ENCODE assay signal across 19 cellular contexts in the genomic region with DNA sequence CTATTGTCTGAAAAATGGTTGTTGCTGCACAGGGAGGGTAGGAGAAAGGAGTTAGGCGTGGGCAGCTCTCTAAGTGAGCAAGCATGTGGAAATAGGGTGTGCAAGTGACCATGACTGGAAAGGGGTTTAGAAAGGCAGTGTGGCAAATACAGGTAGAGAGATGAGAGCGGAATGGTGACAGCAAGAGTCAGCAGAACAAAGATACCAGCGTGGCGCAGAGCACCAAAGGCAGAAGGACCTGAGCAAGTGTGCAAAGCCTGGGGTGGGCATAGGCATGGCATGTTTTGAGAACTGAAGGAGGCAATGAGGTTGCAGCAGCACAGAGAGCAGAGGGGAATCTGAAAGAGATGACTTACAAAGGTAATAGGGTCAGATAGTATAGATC. TPM values are rescaled to one million over a fixed set of nuclear protein-coding genes. Genes with fewer than 3 reads are reported as not detected.
A peak's percentile ranks its signal among the peaks of the same experiment; 100 is the strongest.
DNase-seq lines count a peak whose midpoint lies in the region; ATAC-seq, FAIRE-seq and TF ChIP-seq lines count a peak whose summit lies in the region.
"Had no signal": no experiment of that assay in that cellular context is flagged by ENCODE, and none has a peak within 500 bp of the region (broad histone marks: within the 10 kb centered on the region; RNA-seq: fewer than 3 reads in every experiment).

No MANE protein-coding gene starts in this region.

- H3K9me3 Mint-ChIP-seq in WTC11 (peaks cover 19% of the 10 kb centered on the region), type B pancreatic cell (peaks cover 9% of the 10 kb centered on the region)

- CTCF ChIA-PET in WTC11 (lab: Charles Lee) = no interaction called here

- TF ChIP-seq CTCF in WTC11 (IDR thresholded peaks at IDR 0.05) (no peak), type B pancreatic cell (conservative IDR thresholded peaks at IDR 0.05) (no peak)

- H3K4me1 Mint-ChIP-seq in WTC11 = peaks cover 18% of the 10 kb centered on the region
- H3K4me1 Mint-ChIP-seq in type B pancreatic cell (ENCODE audit: unreplicated experiment) = peaks cover 5% of the 10 kb centered on the region
- H3K4me1 Mint-ChIP-seq: CD4-positive, CD25-positive, alpha-beta regulatory T cell; CD8-positive, alpha-beta memory T cell; IgD-negative memory B cell had no signal

- H3K27me3 Mint-ChIP-seq in WTC11 (ENCODE audit: low read depth) = no peaks in the 10 kb centered on the region
- no peaks in the 10 kb centered on the region for H3K27me3 Mint-ChIP-seq in type B pancreatic cell
- H3K27me3 Mint-ChIP-seq: CD4-positive, CD25-positive, alpha-beta regulatory T cell; IgD-negative memory B cell had no signal

- ATAC-seq in WTC11 = no peak

- H3K4me3 Mint-ChIP-seq in WTC11 (no peak overlapping the region), type B pancreatic cell (no peak overlapping the region)
- H3K4me3 Mint-ChIP-seq: CD4-positive, CD25-positive, alpha-beta regulatory T cell; CD8-positive, alpha-beta memory T cell; IgD-negative memory B cell had no signal

- no peak overlapping the region for H3K14ac ChIP-seq in mesenchymal stem cell (ENCODE audit: low read length in 2 of 2)

- H2BK5ac ChIP-seq in mesenchymal stem cell (ENCODE audit: low read depth, low read length, poor library complexity, severe bottlenecking) = no peak overlapping the region

- H2BK12ac ChIP-seq in mesenchymal stem cell (ENCODE audit: low read length in 2 of 2) = no peak overlapping the region

- H3K4me2 ChIP-seq in mesenchymal stem cell (ENCODE audit: low read length, poor library complexity, severe bottlenecking) = no peak overlapping the region

- H3K4me3 ChIP-seq in mesenchymal stem cell (ENCODE audit: insufficient read depth in 1 of 2, low read depth in 1 of 2, low read length in 2 of 2) (no peak overlapping the region), SJCRH30 (no peak overlapping the region)
- H3K4me3 ChIP-seq: GM23248, HAP-1 had no signal

- no peak overlapping the region for H3K4ac ChIP-seq in mesenchymal stem cell (ENCODE audit: low read depth in 1 of 2, low read length in 2 of 2)

- peaks cover 12 to 14% of the 10 kb centered on the region in 2 experiments for H3K36me3 ChIP-seq in mesenchymal stem cell (ENCODE audit: control insufficient read depth in 1 of 2, insufficient read depth in 2 of 2, low read depth in 1 of 2, low read length in 2 of 2)
- H3K36me3 ChIP-seq in SJCRH30 = peaks cover 45% of the 10 kb centered on the region
- H3K36me3 ChIP-seq: BE2C, HAP-1 had no signal

- H3K9me3 ChIP-seq in mesenchymal stem cell (ENCODE audit: control insufficient read depth, low read length) (peaks cover 10% of the 10 kb centered on the region), SJCRH30 (replicated peaks) (0 out of 2 replicates have a peak, but pooled peaks cover 9% of the 10 kb centered on the region)
- H3K9me3 ChIP-seq: BE2C, HAP-1 had no signal

- H3K27ac ChIP-seq in mesenchymal stem cell (ENCODE audit: low read length, poor library complexity, severe bottlenecking) (no peak overlapping the region), SJCRH30 (no peak overlapping the region)
- H3K27ac ChIP-seq: GM23248 had no signal

- H3K79me1 ChIP-seq in mesenchymal stem cell (replicated peaks; ENCODE audit: low read length, poor library complexity, severe bottlenecking) = peaks cover 5% of the 10 kb centered on the region

- H3K18ac ChIP-seq in mesenchymal stem cell (ENCODE audit: low read depth in 1 of 2, low read length in 2 of 2) = peak overlapping the region in 1 of 2 experiments; percentile 11

- H3K4me1 ChIP-seq in mesenchymal stem cell (ENCODE audit: control insufficient read depth, insufficient read depth, low read depth, low read length) (peaks cover 18% of the 10 kb centered on the region), SJCRH30 (peaks cover 7% of the 10 kb centered on the region; the same call in 1 of the 2 replicates)
- H3K4me1 ChIP-seq: BE2C, HAP-1 had no signal

- H3K27me3 ChIP-seq in mesenchymal stem cell (ENCODE audit: control insufficient read depth in 1 of 2, insufficient read depth in 1 of 2, low read length in 2 of 2) = no peaks in the 10 kb centered on the region
- H3K27me3 ChIP-seq in SJCRH30 = no peaks in the 10 kb centered on the region
- H3K27me3 ChIP-seq: BE2C had no signal

- H2AFZ ChIP-seq in mesenchymal stem cell (ENCODE audit: low read depth, low read length) = no peak overlapping the region
- H2AFZ ChIP-seq: GM23248 had no signal

- H4K91ac ChIP-seq in mesenchymal stem cell (ENCODE audit: low read length) = peak overlapping the region; percentile 82

- H3K23ac ChIP-seq in mesenchymal stem cell (ENCODE audit: low read length in 2 of 2) = no peak overlapping the region

- peak; percentile 40 for FAIRE-seq in HTR-8/SVneo (lab: Jason Lieb, UNC)
- FAIRE-seq: G401.6, GM12891, GM19239, HepG2 had no signal

- no peak overlapping the region for H3K9ac ChIP-seq in mesenchymal stem cell (ENCODE audit: low read length)
- H3K9ac ChIP-seq: GM23248 had no signal

- H3K36me3 Mint-ChIP-seq in WTC11 (peaks cover 24% of the 10 kb centered on the region), type B pancreatic cell (peaks cover 43% of the 10 kb centered on the region)
- H3K36me3 Mint-ChIP-seq: CD4-positive, CD25-positive, alpha-beta regulatory T cell; CD8-positive, alpha-beta memory T cell; IgD-negative memory B cell had no signal

- no peak overlapping the region for H2BK15ac ChIP-seq in mesenchymal stem cell (ENCODE audit: low read depth, poor library complexity, severe bottlenecking)

- peak overlapping the region; percentile 4 for H4K8ac ChIP-seq in mesenchymal stem cell (ENCODE audit: low read length)

- no peak for DNase-seq in HTR-8/SVneo (ENCODE audit: insufficient read length, low spot score)
- no peak for DNase-seq in WTC11 (ENCODE audit: low spot score)
- no peak for DNase-seq in mesenchymal stem cell
- DNase-seq in type B pancreatic cell (ENCODE audit: extremely low spot score, unreplicated experiment) = no peak
- DNase-seq in retina = no peak
- no peak for DNase-seq in SJCRH30
- DNase-seq in NCI-H526 treated with DMSO at 0.1 percent for 48 hours (lab: John Stamatoyannopoulos, UW) = no peak
- DNase-seq: BE2C; C1 segment of cervical spinal cord; CD4-positive, CD25-positive, alpha-beta regulatory T cell; CD8-positive, alpha-beta memory T cell; COR-L47; GM23248 had no signal

- H3K27ac Mint-ChIP-seq in WTC11 (peak overlapping the region; percentile 4; the same call in 1 of the 2 replicates), type B pancreatic cell (peak overlapping the region; percentile 9)
- H3K27ac Mint-ChIP-seq: CD4-positive, CD25-positive, alpha-beta regulatory T cell; IgD-negative memory B cell had no signal

- POLR2A ChIA-PET in WTC11 (lab: Charles Lee) = interaction anchor here (0.5 to 1.0 kb wide), 2 partner anchors 36 to 139 kb away, joined by 3 read pairs; no protein-coding TSS in a partner anchor

- no peak overlapping the region for H2BK120ac ChIP-seq in mesenchymal stem cell (ENCODE audit: low read depth, low read length)

- H2AK5ac ChIP-seq in mesenchymal stem cell (ENCODE audit: low read length, severe bottlenecking) = peak overlapping the region; percentile 18

- WGBS in mesenchymal stem cell = 96% methylated on average over 4 of the region's 4 CpGs

TF ChIP-seq in WTC11, 78 proteins besides CTCF, POLR2A, EP300 and RAD21 (continues in another document):
- TF ChIP-seq, protein P1, sequence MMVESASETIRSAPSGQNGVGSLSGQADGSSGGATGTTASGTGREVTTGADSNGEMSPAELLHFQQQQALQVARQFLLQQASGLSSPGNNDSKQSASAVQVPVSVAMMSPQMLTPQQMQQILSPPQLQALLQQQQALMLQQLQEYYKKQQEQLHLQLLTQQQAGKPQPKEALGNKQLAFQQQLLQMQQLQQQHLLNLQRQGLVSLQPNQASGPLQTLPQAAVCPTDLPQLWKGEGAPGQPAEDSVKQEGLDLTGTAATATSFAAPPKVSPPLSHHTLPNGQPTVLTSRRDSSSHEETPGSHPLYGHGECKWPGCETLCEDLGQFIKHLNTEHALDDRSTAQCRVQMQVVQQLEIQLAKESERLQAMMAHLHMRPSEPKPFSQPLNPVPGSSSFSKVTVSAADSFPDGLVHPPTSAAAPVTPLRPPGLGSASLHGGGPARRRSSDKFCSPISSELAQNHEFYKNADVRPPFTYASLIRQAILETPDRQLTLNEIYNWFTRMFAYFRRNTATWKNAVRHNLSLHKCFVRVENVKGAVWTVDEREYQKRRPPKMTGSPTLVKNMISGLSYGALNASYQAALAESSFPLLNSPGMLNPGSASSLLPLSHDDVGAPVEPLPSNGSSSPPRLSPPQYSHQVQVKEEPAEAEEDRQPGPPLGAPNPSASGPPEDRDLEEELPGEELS (CRISPR knock-in tag; IDR thresholded peaks at IDR 0.05) = no peak
- TF ChIP-seq FOXP1 (CRISPR knock-in tag; IDR thresholded peaks at IDR 0.05; ENCODE audit: borderline replicate concordance) (no peak), ZNF396 (CRISPR knock-in tag; IDR thresholded peaks at IDR 0.05; ENCODE audit: borderline replicate concordance) (no peak), NFATC4 (CRISPR knock-in tag; IDR thresholded peaks at IDR 0.05) (no peak), NFE2L1 (CRISPR knock-in tag; IDR thresholded peaks at IDR 0.05) (no peak), NFYB (CRISPR knock-in tag; conservative IDR thresholded peaks at IDR 0.05; ENCODE audit: low read depth) (no peak), MXD4 (CRISPR knock-in tag; IDR thresholded peaks at IDR 0.05; ENCODE audit: borderline replicate concordance) (no peak), MYBL2 (CRISPR knock-in tag; IDR thresholded peaks at IDR 0.05) (no peak), RELA (CRISPR knock-in tag; IDR thresholded peaks at IDR 0.05; ENCODE audit: borderline replicate concordance) (no peak)
- TF ChIP-seq, protein P2, sequence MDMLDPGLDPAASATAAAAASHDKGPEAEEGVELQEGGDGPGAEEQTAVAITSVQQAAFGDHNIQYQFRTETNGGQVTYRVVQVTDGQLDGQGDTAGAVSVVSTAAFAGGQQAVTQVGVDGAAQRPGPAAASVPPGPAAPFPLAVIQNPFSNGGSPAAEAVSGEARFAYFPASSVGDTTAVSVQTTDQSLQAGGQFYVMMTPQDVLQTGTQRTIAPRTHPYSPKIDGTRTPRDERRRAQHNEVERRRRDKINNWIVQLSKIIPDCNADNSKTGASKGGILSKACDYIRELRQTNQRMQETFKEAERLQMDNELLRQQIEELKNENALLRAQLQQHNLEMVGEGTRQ (CRISPR knock-in tag; IDR thresholded peaks at IDR 0.05) = no peak
- TF ChIP-seq, protein P3, sequence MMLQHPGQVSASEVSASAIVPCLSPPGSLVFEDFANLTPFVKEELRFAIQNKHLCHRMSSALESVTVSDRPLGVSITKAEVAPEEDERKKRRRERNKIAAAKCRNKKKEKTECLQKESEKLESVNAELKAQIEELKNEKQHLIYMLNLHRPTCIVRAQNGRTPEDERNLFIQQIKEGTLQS (CRISPR knock-in tag; conservative IDR thresholded peaks at IDR 0.05) = no peak

RNA-seq across cellular contexts. Expression of a gene that starts 17.0 kb away (rescaled TPM):
- total RNA-seq in WTC11 (2021) (7.4 to 12.2 TPM (median 11.0 TPM) in 3 replicates), type B pancreatic cell (ENCODE audit: low replicate concordance) (22.1 and 49.6 TPM in 2 replicates)
- polyA plus RNA-seq in mesenchymal stem cell (2013, experiment 1 of 2) = 12.7 TPM
- 12.3 TPM for polyA plus RNA-seq in mesenchymal stem cell (2013, experiment 2 of 2)
- total RNA-seq in SJCRH30 (2014; rRNA removed; shearing (Covaris generic)) = 11.5 and 16.0 TPM in 2 replicates
- polyA plus RNA-seq: CD4-positive, CD25-positive, alpha-beta regulatory T cell; CD8-positive, alpha-beta memory T cell; IgD-negative memory B cell had no signal
